Comparison of ENCODE assay signal across 21 cellular contexts in the genomic region with DNA sequence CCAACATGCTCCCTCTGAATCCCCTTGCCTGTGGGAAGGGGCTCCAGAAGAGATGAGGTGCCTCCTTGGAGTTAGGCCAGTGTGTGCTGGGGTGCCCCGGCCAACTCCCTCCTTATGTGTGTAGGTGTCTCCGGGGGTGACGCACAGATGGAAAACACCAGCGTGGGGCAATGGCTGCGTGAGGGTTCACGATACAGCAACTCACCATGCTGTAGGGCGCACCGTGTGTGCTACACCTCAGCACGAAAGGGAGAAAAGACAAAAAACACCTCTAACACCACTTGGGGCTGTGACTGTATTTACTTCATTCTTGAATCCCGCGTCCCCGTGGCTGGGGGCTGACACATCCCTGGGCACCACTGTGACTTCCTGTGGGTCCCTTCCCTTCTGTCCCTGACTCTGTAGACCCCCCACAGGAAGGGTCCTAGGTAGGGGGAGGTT. TPM values are rescaled to one million over a fixed set of nuclear protein-coding genes. Genes with fewer than 3 reads are reported as not detected.
DNase-seq lines count a peak whose midpoint lies in the region; ATAC-seq, FAIRE-seq and TF ChIP-seq lines count a peak whose summit lies in the region.
"Had no signal": no experiment of that assay in that cellular context is flagged by ENCODE, and none has a peak within 500 bp of the region (broad histone marks: within the 10 kb centered on the region; RNA-seq: fewer than 3 reads in every experiment).

No MANE protein-coding gene starts in this region.

- H2BK12ac ChIP-seq in H1 (ENCODE audit: low read depth, low read length), result peak overlapping the region; percentile 81; the same call in 1 of the 2 replicates

- no peak for TF ChIP-seq RAD21 in H1 (IDR thresholded peaks at IDR 0.05 in 1 of 2, conservative IDR thresholded peaks at IDR 0.05 in 1 of 2; ENCODE audit: low read depth in 2 of 2, low read length in 2 of 2)

- FAIRE-seq in H1 (lab: Jason Lieb, UNC), result no peak
- FAIRE-seq: frontal cortex had no signal

- CTCF ChIA-PET in H1 (lab: Charles Lee; ENCODE audit: partially characterized antibody), result interaction anchor here (0.7 to 4.3 kb wide), 2 partner anchors 11 to 273 kb away, joined by 4 to 36 read pairs; no protein-coding TSS in a partner anchor

- WGBS in H1 (ENCODE audit: extremely low coverage in 1 of 2, insufficient coverage in 1 of 2, insufficient read length in 1 of 2, insufficient replicate concordance in 2 of 2, low coverage in 1 of 2, low lambda C conversion rate in 2 of 2, missing lambda C conversion rate in 1 of 2), 2 experiments, result 91% methylated on average over 12 of the region's 12 CpGs; no CpG with 5 or more reads in 1 of the 2 experiments

- DNase-seq in GM13977 (ENCODE audit: low spot score), result peak; percentile 9
- DNase-seq in MM.1S, result no peak
- DNase-seq in H1 (ENCODE audit: low read depth in 1 of 2, low spot score in 2 of 2), result no peak
- DNase-seq in sciatic nerve (ENCODE audit: low spot score), result peak; percentile 53
- DNase-seq in SIG-M5 (lab: John Stamatoyannopoulos, UW), result no peak
- DNase-seq in kidney glomerular epithelial cell (lab: John Stamatoyannopoulos, UW), result no peak
- no peak for DNase-seq in cerebellar cortex (ENCODE audit: low spot score)
- DNase-seq: activated CD4-positive, alpha-beta T cell treated with anti-CD3 and anti-CD28 coated beads for 1 hour; cortex of kidney; KG1; NCI-H1092; NCI-H2081 treated with DMSO at 0.1 percent for 48 hours; NCI-H510A; SJCRH30; stimulated activated CD4-positive, alpha-beta T cell treated with anti-CD3 and anti-CD28 coated beads, Interleukin-4, amount 100 ng/mL, for 24 hours; T1000 had no signal

- H2BK15ac ChIP-seq in H1 (ENCODE audit: low read length), result no peak overlapping the region

- H3K4ac ChIP-seq in H1 (replicated peaks; ENCODE audit: insufficient read length, low read depth, low read length), result no peak overlapping the region

- H3K79me1 ChIP-seq in H1 (ENCODE audit: low read depth, low read length), result peaks cover 5% of the 10 kb centered on the region; the same call in 1 of the 2 replicates

- POLR2A ChIA-PET in H1 (lab: Charles Lee; ENCODE audit: partially characterized antibody), result interaction anchor here (0.6 to 3.1 kb wide), 2 partner anchors 11 to 47 kb away, joined by 3 to 20 read pairs; no protein-coding TSS in a partner anchor

- intact Hi-C loops in sciatic nerve (cut with DNase I), result no loop called here

- TF ChIP-seq CTCF in GM13977 (IDR thresholded peaks at IDR 0.05; ENCODE audit: extremely low read depth, insufficient read depth, missing control alignments) (no peak), MM.1S (IDR thresholded peaks at IDR 0.05; ENCODE audit: low read length) (no peak), H1 (IDR thresholded peaks at IDR 0.05; ENCODE audit: control extremely low read depth in 1 of 3, insufficient read depth in 1 of 3, low read depth in 1 of 3, low read length in 3 of 3) (no peak)

- H2BK20ac ChIP-seq in H1 (ENCODE audit: low read length), result no peak overlapping the region

- no peak for ATAC-seq in sciatic nerve
- no peak for ATAC-seq in HG03108 (IDR thresholded peaks at IDR 0.05; ENCODE audit: unreplicated experiment)
- ATAC-seq: activated naive CD4-positive, alpha-beta T cell treated with anti-CD3 and anti-CD28 coated beads, Interleukin-2, amount 50 U/mL, for 72 hours had no signal

- H3K27ac ChIP-seq in MM.1S (ENCODE audit: low read length) (peak overlapping the region; percentile 14; the same call in 1 of the 2 replicates), H1 (ENCODE audit: low read depth, low read length) (0 out of 2 replicates have a peak overlapping the region, but pooled peaks have one; percentile 55)
- H3K27ac ChIP-seq: parathyroid adenoma, SJCRH30, suprapubic skin had no signal

- 0 out of 2 replicates have a peak overlapping the region, but pooled peaks have one; percentile 11 for H2AK5ac ChIP-seq in H1 (ENCODE audit: low read depth, low read length)

- H3K27me3 ChIP-seq in MM.1S (replicated peaks; ENCODE audit: insufficient read depth, low read length), result no peaks in the 10 kb centered on the region
- H3K27me3 ChIP-seq in H1 (replicated peaks in 1 of 4; ENCODE audit: control insufficient read depth in 3 of 4, extremely low read depth in 1 of 4, insufficient read depth in 3 of 4, low read length in 3 of 4), result no peaks in the 10 kb centered on the region
- H3K27me3 ChIP-seq: SJCRH30, suprapubic skin had no signal

- H3K9me3 ChIP-seq in MM.1S (replicated peaks; ENCODE audit: insufficient read depth, low read length) (no peaks in the 10 kb centered on the region), H1 (ENCODE audit: insufficient read depth in 2 of 2, low read depth in 1 of 2, low read length in 1 of 2) (no peaks in the 10 kb centered on the region)
- H3K9me3 ChIP-seq: SJCRH30, suprapubic skin had no signal

- no peak overlapping the region for H4K5ac ChIP-seq in H1 (ENCODE audit: insufficient read length, low read depth, low read length)

- H3K9ac ChIP-seq in MM.1S (ENCODE audit: low read length) (no peak overlapping the region), H1 (replicated peaks in 1 of 4; ENCODE audit: extremely low read depth in 1 of 4, low read depth in 3 of 4, low read length in 3 of 4) (no peak overlapping the region; a peak in 2 of 7 replicates)
- H3K9ac ChIP-seq: parathyroid adenoma had no signal

- no peak for TF ChIP-seq POLR2A in H1 (IDR thresholded peaks at IDR 0.05; ENCODE audit: control extremely low read depth in 1 of 2, low read depth in 2 of 2, low read length in 2 of 2)

- no peaks in the 10 kb centered on the region for H3K9me2 ChIP-seq in MM.1S (replicated peaks; ENCODE audit: insufficient read depth, low read length)

- TF ChIP-seq EP300 in H1 (IDR thresholded peaks at IDR 0.05; ENCODE audit: borderline replicate concordance in 1 of 2, low read depth in 2 of 2, low read length in 2 of 2), result no peak

- peak overlapping the region; percentile 69 for H2BK5ac ChIP-seq in H1 (ENCODE audit: low read depth, low read length)

- peak overlapping the region; percentile 46; the same call in 1 of the 2 replicates for H4K8ac ChIP-seq in H1 (ENCODE audit: extremely low read depth, insufficient read depth, low read length)

- in situ Hi-C loops in GM13977 (cut with MboI; ENCODE audit: low pct_unique_long_range_greater_than_20kb, low sequenced_read_pairs, unreplicated experiment), result no loop called here

- H3K4me3 ChIP-seq in MM.1S (ENCODE audit: low read length), result no peak overlapping the region
- no peak overlapping the region for H3K4me3 ChIP-seq in H1 (ENCODE audit: extremely low read depth in 1 of 4, insufficient read depth in 2 of 4, low read depth in 3 of 4, low read length in 4 of 4)
- H3K4me3 ChIP-seq: SJCRH30, suprapubic skin had no signal

- H3K23me2 ChIP-seq in H1 (ENCODE audit: low read depth, low read length), result no peaks in the 10 kb centered on the region

- H3K79me2 ChIP-seq in MM.1S (ENCODE audit: low read length) (peaks cover 97% of the 10 kb centered on the region), H1 (ENCODE audit: control insufficient read depth in 1 of 2, insufficient read depth in 2 of 2, low read length in 2 of 2) (peaks cover 0 to 18% of the 10 kb centered on the region in 2 experiments; a peak in 1 of 4 replicates)
- H3K79me2 ChIP-seq: parathyroid adenoma had no signal

- H3K18ac ChIP-seq in H1 (ENCODE audit: extremely low read depth, low read length), result no peak overlapping the region

- no peak overlapping the region for H3K23ac ChIP-seq in H1 (ENCODE audit: insufficient read length)

- H4K20me1 ChIP-seq in MM.1S (ENCODE audit: insufficient read depth, low read length), result 0 out of 2 replicates have a peak, but pooled peaks cover 3% of the 10 kb centered on the region
- peaks cover 11 to 25% of the 10 kb centered on the region in 2 experiments for H4K20me1 ChIP-seq in H1 (replicated peaks in 1 of 2; ENCODE audit: control insufficient read depth in 1 of 2, insufficient read depth in 2 of 2, low read length in 2 of 2)

- H3K4me1 ChIP-seq in MM.1S (ENCODE audit: low read length) (peaks cover 72% of the 10 kb centered on the region), H1 (replicated peaks in 1 of 4; ENCODE audit: control insufficient read depth in 3 of 4, insufficient read depth in 4 of 4, low read length in 3 of 4) (peaks cover 2 to 38% (median 23%) of the 10 kb centered on the region in 4 experiments)
- H3K4me1 ChIP-seq: SJCRH30 had no signal

- H3K14ac ChIP-seq in H1 (ENCODE audit: insufficient read length), result no peak overlapping the region

- H2BK120ac ChIP-seq in H1 (replicated peaks; ENCODE audit: low read depth, low read length), result no peak overlapping the region

- H3K36me3 ChIP-seq in MM.1S (replicated peaks; ENCODE audit: insufficient read depth, low read length) (peaks cover 14% of the 10 kb centered on the region), H1 (ENCODE audit: control insufficient read depth in 2 of 4, insufficient read depth in 4 of 4, low read length in 3 of 4) (no peaks in the 10 kb centered on the region; a peak in 1 of 8 replicates)

- peaks cover 29% of the 10 kb centered on the region for H3F3A ChIP-seq in MM.1S (ENCODE audit: insufficient read depth, low read length)

- H3K56ac ChIP-seq in H1 (replicated peaks; ENCODE audit: insufficient read length, low read depth, low read length), result no peak overlapping the region

- H3K4me2 ChIP-seq in MM.1S (ENCODE audit: low read depth, low read length), result no peak overlapping the region
- H3K4me2 ChIP-seq in H1 (ENCODE audit: insufficient read depth in 1 of 2, low read depth in 2 of 2, low read length in 2 of 2), result peak overlapping the region in 1 of 2 experiments; percentile 35; a peak in 1 of 4 replicates

- H4K91ac ChIP-seq in H1 (replicated peaks; ENCODE audit: insufficient read length, low read length), result no peak overlapping the region

- H2AFZ ChIP-seq in MM.1S (ENCODE audit: low read length) (no peak overlapping the region), H1 (ENCODE audit: low read length) (no peak overlapping the region)
- H2AFZ ChIP-seq: parathyroid adenoma had no signal

RNA-seq across cellular contexts. Expression of gene CALML4, which starts 1.6 kb away (rescaled TPM):
- total RNA-seq in H1 (2021; fragmentation: NEBNext Ultra II Directional; extraction: Animal tissue kit (Norgen Biotek cat#: 25700)), result 9.3 and 12.5 TPM in 2 replicates
- 3.5 and 3.8 TPM in 2 replicates for polyA plus RNA-seq in H1 (2011; rRNA removed)
- 6.9 TPM for polyA plus RNA-seq in H1 (2011; cell fraction: cytosol; rRNA removed)
- polyA plus RNA-seq in H1 (2011; cell fraction: nucleus; rRNA removed), result 9.3 TPM
- 9.9 to 16.6 TPM (median 13.0 TPM) in 4 replicates for polyA plus RNA-seq in H1 (2012, experiment 1 of 2)
- 5.2 TPM for polyA plus RNA-seq in H1 (2012, experiment 2 of 2)
- 21.4 TPM for polyA plus RNA-seq in H1 (2013, experiment 1 of 2)
- polyA plus RNA-seq in H1 (2013, experiment 2 of 2), result 22.4 TPM
- polyA minus RNA-seq in H1 (2011; rRNA and poly(A)+ RNA removed), result 4.7 and 5.8 TPM in 2 replicates
- polyA minus RNA-seq in H1 (2011; cell fraction: cytosol; rRNA and poly(A)+ RNA removed), result 4.7 TPM
- 10.9 TPM for polyA minus RNA-seq in H1 (2011; cell fraction: nucleus; rRNA and poly(A)+ RNA removed)
- 12.8 TPM for total RNA-seq in sciatic nerve

RNA-seq across cellular contexts. Expression of gene CLN6, which starts 22.8 kb away (rescaled TPM):
- total RNA-seq in H1 (2021; fragmentation: NEBNext Ultra II Directional; extraction: Animal tissue kit (Norgen Biotek cat#: 25700)), result 60.0 and 62.3 TPM in 2 replicates
- polyA plus RNA-seq in H1 (2011; rRNA removed), result 137 and 140 TPM in 2 replicates
- polyA plus RNA-seq in H1 (2011; cell fraction: cytosol; rRNA removed), result 83.3 TPM
- polyA plus RNA-seq in H1 (2011; cell fraction: nucleus; rRNA removed), result 151 TPM
- polyA plus RNA-seq in H1 (2012, experiment 1 of 2), result 40.9 to 66.3 TPM (median 64.6 TPM) in 4 replicates
- polyA plus RNA-seq in H1 (2012, experiment 2 of 2), result 62.3 TPM
- polyA plus RNA-seq in H1 (2013, experiment 1 of 2), result 62.0 TPM
- polyA plus RNA-seq in H1 (2013, experiment 2 of 2), result 74.5 TPM
- polyA minus RNA-seq in H1 (2011; rRNA and poly(A)+ RNA removed), result 182 and 205 TPM in 2 replicates
- 53.9 TPM for polyA minus RNA-seq in H1 (2011; cell fraction: cytosol; rRNA and poly(A)+ RNA removed)
- 87.0 TPM for polyA minus RNA-seq in H1 (2011; cell fraction: nucleus; rRNA and poly(A)+ RNA removed)
- total RNA-seq in sciatic nerve, result 15.0 TPM

Comparison
In these comparisons a context has a peak if more than half of its experiments do, and no peak if none do; other contexts are left out.
1. DNase-seq: peak in GM13977 (single experiment) and sciatic nerve (single experiment); none in MM.1S (single experiment), H1 (0 of 2), SIG-M5 (single experiment), kidney glomerular epithelial cell (single experiment) and cerebellar cortex (single experiment).